ENCODE assay signal across 8 cellular contexts in genomic region chr17:6556121-6557039, GRCh38. TPM values are rescaled to one million over a fixed set of nuclear protein-coding genes. Genes with fewer than 3 reads are reported as not detected.
DNase-seq lines count a peak whose midpoint lies in the region; ATAC-seq lines count a peak whose summit lies in the region.

Gene PITPNM3 (minus strand): TSS chr17:6556555. CDS start chr17:6556406, 149 bp downstream.

- H3K27me3 Mint-ChIP-seq in naive thymus-derived CD4-positive, alpha-beta T cell = peaks cover 43 to 60% (median 53%) of the 10 kb centered on the region in 5 donors

- POLR2A ChIA-PET in naive thymus-derived CD4-positive, alpha-beta T cell (lab: Charles Lee) = no interaction called here

- no peaks in the 10 kb centered on the region for H3K9me3 ChIP-seq in endocrine pancreas (ENCODE audit: control insufficient read depth, low read length)
- no peaks in the 10 kb centered on the region for H3K9me3 ChIP-seq in naive thymus-derived CD4-positive, alpha-beta T cell (ENCODE audit: control insufficient read depth in 2 of 3, low read length in 3 of 3)

- H3K4me3 ChIP-seq in endocrine pancreas (ENCODE audit: control insufficient read depth, insufficient read depth, low read length) = no peak within 1 kb of the TSS
- H3K4me3 ChIP-seq in naive thymus-derived CD4-positive, alpha-beta T cell (ENCODE audit: low read length) = no peak within 1 kb of the TSS

- DNase-seq in AG20443 (ENCODE audit: low spot score) = peak; percentile 68
- DNase-seq in NCI-H510A (lab: John Stamatoyannopoulos, UW) = peak; percentile 21
- no peak for DNase-seq in naive thymus-derived CD4-positive, alpha-beta T cell
- no peak for DNase-seq in T1000 (lab: John Stamatoyannopoulos, UW)
- no peak for DNase-seq in inferior parietal cortex (ENCODE audit: extremely low spot score)
- no peak for DNase-seq in EL
- DNase-seq in cortex of kidney (lab: John Stamatoyannopoulos, UW) = no peak

- no peaks in the 10 kb centered on the region for H3K4me1 ChIP-seq in endocrine pancreas (ENCODE audit: control insufficient read depth, insufficient read depth, low read length)
- H3K4me1 ChIP-seq in naive thymus-derived CD4-positive, alpha-beta T cell (ENCODE audit: control insufficient read depth in 2 of 2, insufficient read depth in 2 of 2, low read length in 2 of 2) = peaks cover 0 to 7% of the 10 kb centered on the region in 2 donors

- peaks cover 0 to 3% (median 0%) of the 10 kb centered on the region in 5 donors for H3K36me3 Mint-ChIP-seq in naive thymus-derived CD4-positive, alpha-beta T cell

- no peaks in the 10 kb centered on the region for H3K9me3 Mint-ChIP-seq in naive thymus-derived CD4-positive, alpha-beta T cell

- no peak within 1 kb of the TSS for H3K27ac Mint-ChIP-seq in naive thymus-derived CD4-positive, alpha-beta T cell

- CTCF ChIA-PET in naive thymus-derived CD4-positive, alpha-beta T cell (lab: Charles Lee) = no interaction called here

- ATAC-seq in naive thymus-derived CD4-positive, alpha-beta T cell = peak; percentile 22

- H3K9ac ChIP-seq in endocrine pancreas (ENCODE audit: control insufficient read depth, insufficient read depth, low read length) = peak within 1 kb of the TSS; percentile 45

- peaks cover 5 to 17% (median 15%) of the 10 kb centered on the region in 7 donors for H3K4me1 Mint-ChIP-seq in naive thymus-derived CD4-positive, alpha-beta T cell

- H3K4me3 Mint-ChIP-seq in naive thymus-derived CD4-positive, alpha-beta T cell = peak within 1 kb of the TSS; percentile 42 to 91 (median 64)

- no peaks in the 10 kb centered on the region for H3K36me3 ChIP-seq in endocrine pancreas (ENCODE audit: control insufficient read depth, insufficient read depth, low read length)
- no peaks in the 10 kb centered on the region for H3K36me3 ChIP-seq in naive thymus-derived CD4-positive, alpha-beta T cell (ENCODE audit: control insufficient read depth in 2 of 3, insufficient read depth in 3 of 3, low read length in 3 of 3)

- intact Hi-C loops in naive thymus-derived CD4-positive, alpha-beta T cell (cut with micrococcal nuclease) = no loop called here

- H3K27ac ChIP-seq in naive thymus-derived CD4-positive, alpha-beta T cell (ENCODE audit: low read depth, low read length) = no peak within 1 kb of the TSS

- H3K27me3 ChIP-seq in endocrine pancreas (ENCODE audit: control insufficient read depth, insufficient read depth, low read length) = no peaks in the 10 kb centered on the region
- peaks cover 0 to 11% of the 10 kb centered on the region in 2 donors for H3K27me3 ChIP-seq in naive thymus-derived CD4-positive, alpha-beta T cell (ENCODE audit: control insufficient read depth in 2 of 2, insufficient read depth in 2 of 2, low read length in 2 of 2)

RNA-seq across cellular contexts. Expression of gene PITPNM3, which starts in this region (rescaled TPM):
- under 1 TPM; 0.46 to 0.58 (median 0.51) TPM for total RNA-seq in naive thymus-derived CD4-positive, alpha-beta T cell
- polyA plus RNA-seq in naive thymus-derived CD4-positive, alpha-beta T cell = under 1 TPM in 1 of 2 donors, not detected in 1; 0.04 TPM

Comparison
In these comparisons a context has a peak if more than half of its experiments do, and no peak if none do; other contexts are left out.
1. Peak in ATAC-seq in naive thymus-derived CD4-positive, alpha-beta T cell; RNA of the gene not detected or under 1 TPM.
2. DNase-seq: peak in AG20443 (single experiment) and NCI-H510A (single experiment); none in naive thymus-derived CD4-positive, alpha-beta T cell (0 of 9), T1000 (single experiment), inferior parietal cortex (single experiment), EL (single experiment) and cortex of kidney (single experiment).